20 cellular contexts compared by ENCODE assay signal in genomic region chr1:232386294-232386693, GRCh38.
"Had no signal": no experiment of that assay in that cellular context is flagged by ENCODE, and none has a peak within 500 bp of the region (broad histone marks: within the 10 kb centered on the region; RNA-seq: fewer than 3 reads in every experiment).

No MANE protein-coding gene starts in this region.

- H3K27me3 ChIP-seq: esophagus squamous epithelium, pancreas, sigmoid colon, tibial nerve, upper lobe of left lung had no signal

- H3K36me3 ChIP-seq: esophagus squamous epithelium, neutrophil, pancreas, sigmoid colon, thoracic aorta, tibial nerve, upper lobe of left lung had no signal

- H3K9me3 ChIP-seq: esophagus squamous epithelium, neutrophil, pancreas, sigmoid colon, thoracic aorta, tibial nerve, upper lobe of left lung had no signal

- H3K4me3 ChIP-seq: esophagus squamous epithelium, pancreas, sigmoid colon, skin epidermis, thoracic aorta, tibial nerve, upper lobe of left lung had no signal

- ATAC-seq: effector memory CD8-positive, alpha-beta T cell; natural killer cell; pancreas; stimulated activated naive B cell treated with anti-CD40 and anti-IgM and Interleukin-4, amounts not matched to agents 10 μg/mL and 1 μg/mL and 100 μg/mL, for 72 hours had no signal

- DNase-seq: cortex of kidney; effector memory CD8-positive, alpha-beta T cell; erythroblast; esophagus squamous epithelium; foreskin melanocyte; glutamatergic neuron; hypothalamus; mesendoderm; midbrain; natural killer cell; pancreas; stimulated activated CD4-positive, alpha-beta T cell treated with anti-CD3 and anti-CD28 coated beads, Interleukin-15, amount 100 ng/mL, for 24 hours; stimulated activated CD4-positive, alpha-beta T cell treated with anti-CD3 and anti-CD28 coated beads, Interleukin-2, amount 100 ng/mL, for 48 hours; stimulated activated naive B cell treated with anti-CD40 and anti-IgM and Interleukin-4, amounts not matched to agents 10 μg/mL and 1 μg/mL and 100 μg/mL, for 72 hours; upper lobe of left lung had no signal

- H3K4me1 ChIP-seq: pancreas, sigmoid colon, upper lobe of left lung had no signal

- H3K27ac ChIP-seq: neutrophil, pancreas, sigmoid colon, thoracic aorta, tibial nerve, upper lobe of left lung had no signal
